In the genomic region with DNA sequence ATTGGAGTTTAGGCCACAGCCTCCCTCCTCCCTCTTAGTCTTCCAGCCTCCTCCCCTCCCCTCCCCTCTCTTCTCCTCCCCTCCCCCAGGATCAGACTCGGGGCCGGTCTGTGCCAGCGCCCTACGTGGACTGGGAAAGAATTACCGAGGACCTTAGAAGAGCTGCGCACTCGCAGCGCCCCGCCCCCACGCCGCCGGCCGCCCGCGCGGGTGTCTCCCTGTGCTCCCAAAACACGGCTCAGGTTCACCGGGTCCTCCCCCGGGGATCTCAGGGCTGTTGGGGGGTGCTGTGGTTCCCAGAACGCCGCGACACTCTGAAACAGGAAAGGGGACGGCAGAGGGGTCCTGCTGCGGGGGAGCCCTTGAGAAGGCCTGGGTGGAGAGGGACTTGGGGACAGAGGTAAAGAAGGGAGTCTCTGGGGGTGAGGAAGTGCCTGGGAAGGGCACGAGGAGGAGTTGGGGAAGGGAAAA, we compare ENCODE assay signal across 8 cellular contexts.
DNase-seq lines count a peak whose midpoint lies in the region; ATAC-seq lines count a peak whose summit lies in the region.

No MANE protein-coding gene starts in this region.

- ATAC-seq in activated naive CD8-positive, alpha-beta T cell treated with anti-CD3 and anti-CD28 coated beads, Interleukin-2, amount 10 ng/mL, durations not matched to agents 7 days and 5 days (ENCODE audit: low read depth), result peak; percentile 54
- peak; percentile 89 for ATAC-seq in Right ventricle myocardium superior (ENCODE audit: poor library complexity)
- ATAC-seq in GM21515 (IDR thresholded peaks at IDR 0.05; ENCODE audit: unreplicated experiment), result no peak

- H3K4me1 Mint-ChIP-seq in activated naive CD8-positive, alpha-beta T cell treated with anti-CD3 and anti-CD28 coated beads, Interleukin-2, amount 10 ng/mL, durations not matched to agents 7 days and 5 days, result peaks cover 19% of the 10 kb centered on the region

- intact Hi-C loops in Right ventricle myocardium superior (cut with DNase I), result loop anchor here (5.0 to 10.0 kb wide), 2 partner anchors 120 to 362 kb away; no protein-coding TSS in a partner anchor

- DNase-seq in COR-L47 (lab: John Stamatoyannopoulos, UW) (peak; percentile 61), LoVo (ENCODE audit: low spot score) (peak; percentile 58), SK-MEL-5 (ENCODE audit: low read depth, low spot score) (peak; percentile 70), Right ventricle myocardium superior (peak; percentile 82), occipital lobe (lab: John Stamatoyannopoulos, UW) (peak; percentile 42), NK-92 (lab: John Stamatoyannopoulos, UW; ENCODE audit: unreplicated experiment) (no peak)
- DNase-seq in activated naive CD8-positive, alpha-beta T cell treated with anti-CD3 and anti-CD28 coated beads, Interleukin-2, amount 10 ng/mL, durations not matched to agents 7 days and 5 days, result peak; percentile 70

- in situ Hi-C loops in SK-MEL-5 (cut with HindIII; ENCODE audit: low pct_unique_long_range_greater_than_20kb, low sequenced_read_pairs), result no loop called here

- peak overlapping the region; percentile 48 for H3K27ac Mint-ChIP-seq in activated naive CD8-positive, alpha-beta T cell treated with anti-CD3 and anti-CD28 coated beads, Interleukin-2, amount 10 ng/mL, durations not matched to agents 7 days and 5 days

- H3K27me3 Mint-ChIP-seq in activated naive CD8-positive, alpha-beta T cell treated with anti-CD3 and anti-CD28 coated beads, Interleukin-2, amount 10 ng/mL, durations not matched to agents 7 days and 5 days, result no peaks in the 10 kb centered on the region

- H3K9me3 Mint-ChIP-seq in activated naive CD8-positive, alpha-beta T cell treated with anti-CD3 and anti-CD28 coated beads, Interleukin-2, amount 10 ng/mL, durations not matched to agents 7 days and 5 days, result no peaks in the 10 kb centered on the region

- H3K4me3 Mint-ChIP-seq in activated naive CD8-positive, alpha-beta T cell treated with anti-CD3 and anti-CD28 coated beads, Interleukin-2, amount 10 ng/mL, durations not matched to agents 7 days and 5 days, result peak overlapping the region; percentile 47

- no peaks in the 10 kb centered on the region for H3K36me3 Mint-ChIP-seq in activated naive CD8-positive, alpha-beta T cell treated with anti-CD3 and anti-CD28 coated beads, Interleukin-2, amount 10 ng/mL, durations not matched to agents 7 days and 5 days

- POLR2A ChIA-PET in activated naive CD8-positive, alpha-beta T cell treated with anti-CD3 and anti-CD28 coated beads, Interleukin-2, amount 10 ng/mL, durations not matched to agents 7 days and 5 days (lab: Charles Lee), result interaction anchor here (2.2 kb wide), 1 partner anchor 120 kb away, joined by 16 read pairs; no protein-coding TSS in a partner anchor
